Comparison of ENCODE assay signal across 23 cellular contexts in genomic region chr17:45808845-45809244, GRCh38. TPM values are rescaled to one million over a fixed set of nuclear protein-coding genes. Genes with fewer than 3 reads are reported as not detected.
DNase-seq lines count a peak whose midpoint lies in the region; ATAC-seq, FAIRE-seq and TF ChIP-seq lines count a peak whose summit lies in the region.
"Had no signal": no experiment of that assay in that cellular context is flagged by ENCODE, and none has a peak within 500 bp of the region (broad histone marks: within the 10 kb centered on the region; RNA-seq: fewer than 3 reads in every experiment).

No MANE protein-coding gene starts in this region.

- H2BK5ac ChIP-seq in neuronal stem cell (ENCODE audit: low read length), result peak overlapping the region; percentile 7

- WGBS in K562 (ENCODE audit: insufficient coverage, low coverage, missing lambda C conversion rate), result 7% methylated on average over 1 of the region's 1 CpG
- WGBS in neuronal stem cell (ENCODE audit: extremely low coverage in 2 of 2, insufficient read length in 2 of 2, insufficient replicate concordance in 1 of 2), 2 donors, result no CpG with 5 or more reads among the region's 1 CpG

- H3K9ac ChIP-seq in K562 (ENCODE audit: insufficient read depth in 1 of 2, low read depth in 2 of 2, low read length in 2 of 2) (no peak overlapping the region), neuronal stem cell (ENCODE audit: low read depth, low read length, poor library complexity) (no peak overlapping the region)

- CTCF ChIA-PET in activated naive CD4-positive, alpha-beta T cell treated with anti-CD3 and anti-CD28 coated beads for 36 hours (lab: Charles Lee), result no interaction called here
- CTCF ChIA-PET in K562 (lab: Yijun Ruan, JAX; ENCODE audit: low intra/inter-chr PET ratio), result interaction anchor here (0.6 kb wide), 1 partner anchor 381 kb away, joined by 4 read pairs; no protein-coding TSS in a partner anchor

- no peaks in the 10 kb centered on the region for H3K4me1 ChIP-seq in K562 (replicated peaks in 1 of 2; ENCODE audit: control insufficient read depth in 2 of 2, insufficient read depth in 2 of 2, low read length in 2 of 2)
- H3K4me1 ChIP-seq in neuronal stem cell (ENCODE audit: control insufficient read depth in 2 of 2, insufficient read depth in 1 of 2, low read depth in 1 of 2, low read length in 2 of 2), result peaks cover 0 to 10% of the 10 kb centered on the region in 2 donors
- H3K4me1 ChIP-seq: HAP-1 had no signal

- in situ Hi-C loops in K562 (cut with MboI), result no loop called here

- H3K9me1 ChIP-seq in K562 (ENCODE audit: control insufficient read depth, insufficient read depth, low read length), result no peaks in the 10 kb centered on the region

- no peak for FAIRE-seq in K562 (lab: Jason Lieb, UNC)
- FAIRE-seq: A204.1, GM12892, GM19239, H1 had no signal

- peak overlapping the region; percentile 20 for H3K27ac Mint-ChIP-seq in activated naive CD4-positive, alpha-beta T cell treated with anti-CD3 and anti-CD28 coated beads, Interleukin-2, amount 50 U/mL, for 24 hours
- H3K27ac Mint-ChIP-seq in activated naive CD4-positive, alpha-beta T cell treated with anti-CD3 and anti-CD28 coated beads for 36 hours, result no peak overlapping the region
- H3K27ac Mint-ChIP-seq: CD4-positive, alpha-beta T cell had no signal

- H2BK120ac ChIP-seq in neuronal stem cell (ENCODE audit: low read depth, low read length), result no peak overlapping the region

- no peak for TF ChIP-seq EP300 in K562 (IDR thresholded peaks at IDR 0.05; ENCODE audit: low read length)

- H2BK15ac ChIP-seq in neuronal stem cell (ENCODE audit: low read length), result no peak overlapping the region

- H2AFZ ChIP-seq in K562 (ENCODE audit: low read depth, low read length), result no peak overlapping the region
- no peak overlapping the region for H2AFZ ChIP-seq in neuronal stem cell (ENCODE audit: low read length)

- intact Hi-C loops in activated naive CD4-positive, alpha-beta T cell treated with anti-CD3 and anti-CD28 coated beads for 36 hours (cut with micrococcal nuclease), result no loop called here
- intact Hi-C loops in K562 (cut with micrococcal nuclease), result no loop called here

- no peaks in the 10 kb centered on the region for H3K36me3 Mint-ChIP-seq in activated naive CD4-positive, alpha-beta T cell treated with anti-CD3 and anti-CD28 coated beads, Interleukin-2, amount 50 U/mL, for 24 hours
- H3K36me3 Mint-ChIP-seq in activated naive CD4-positive, alpha-beta T cell treated with anti-CD3 and anti-CD28 coated beads for 36 hours (ENCODE audit: low read depth), result no peaks in the 10 kb centered on the region

- H3K27me3 ChIP-seq in K562 (ENCODE audit: control insufficient read depth in 2 of 2, insufficient read depth in 2 of 2, low read length in 2 of 2), result peaks cover 12 to 73% of the 10 kb centered on the region in 2 experiments; a peak in 3 of 5 replicates
- H3K27me3 ChIP-seq in neuronal stem cell (ENCODE audit: control insufficient read depth in 3 of 3, insufficient read depth in 3 of 3, low read depth in 1 of 3, low read length in 3 of 3), result peaks cover 0 to 22% (median 0%) of the 10 kb centered on the region in 3 experiments

- no peak overlapping the region for H3K23ac ChIP-seq in neuronal stem cell (ENCODE audit: low read depth, low read length, poor library complexity)

- H3K27ac ChIP-seq in K562 (ENCODE audit: extremely low read depth, low read depth, low read length), result no peak overlapping the region
- no peak overlapping the region for H3K27ac ChIP-seq in neuronal stem cell (replicated peaks; ENCODE audit: low read length)
- H3K27ac ChIP-seq: C4-2B, HL-60 had no signal

- no peaks in the 10 kb centered on the region for H3K79me1 ChIP-seq in neuronal stem cell (ENCODE audit: low read depth, low read length)

- H3K4ac ChIP-seq in neuronal stem cell (ENCODE audit: low read length), result no peak overlapping the region

- DNase-seq in activated naive CD4-positive, alpha-beta T cell treated with anti-CD3 and anti-CD28 coated beads for 36 hours, result no peak
- DNase-seq in K562 (ENCODE audit: extremely low read depth in 1 of 4, low spot score in 3 of 4) (no peak), neuronal stem cell (ENCODE audit: low spot score) (no peak)
- no peak for DNase-seq in stimulated activated CD4-positive, alpha-beta T cell treated with anti-CD3 and anti-CD28 coated beads, Interleukin-4, amount 100 ng/mL, for 24 hours
- DNase-seq in stimulated activated CD4-positive, alpha-beta T cell treated with anti-CD3 and anti-CD28 coated beads, Interleukin-4, amount 100 ng/mL, for 4 hours, result no peak
- DNase-seq: AML-193; CD4-positive, alpha-beta T cell; DMS153; DMS79; GDM1; IMR-90; KBM-7 had no signal

- no peak for ATAC-seq in K562

- peaks cover 3% of the 10 kb centered on the region for H3K27me3 Mint-ChIP-seq in activated naive CD4-positive, alpha-beta T cell treated with anti-CD3 and anti-CD28 coated beads, Interleukin-2, amount 50 U/mL, for 24 hours
- no peaks in the 10 kb centered on the region for H3K27me3 Mint-ChIP-seq in activated naive CD4-positive, alpha-beta T cell treated with anti-CD3 and anti-CD28 coated beads for 36 hours (ENCODE audit: low read depth)

- H3K4me3 ChIP-seq in K562, result no peak overlapping the region
- H3K4me3 ChIP-seq in neuronal stem cell (ENCODE audit: low read length in 2 of 2), result no peak overlapping the region
- H3K4me3 ChIP-seq: HAP-1 had no signal

- peaks cover 3% of the 10 kb centered on the region for H4K20me1 ChIP-seq in K562 (replicated peaks; ENCODE audit: control insufficient read depth, insufficient read depth, low read length)

- no peak overlapping the region for H3K4me3 Mint-ChIP-seq in activated naive CD4-positive, alpha-beta T cell treated with anti-CD3 and anti-CD28 coated beads, Interleukin-2, amount 50 U/mL, for 24 hours
- no peak overlapping the region for H3K4me3 Mint-ChIP-seq in activated naive CD4-positive, alpha-beta T cell treated with anti-CD3 and anti-CD28 coated beads for 36 hours
- H3K4me3 Mint-ChIP-seq: CD4-positive, alpha-beta T cell had no signal

- no peak overlapping the region for H3K18ac ChIP-seq in neuronal stem cell (ENCODE audit: low read length)

- TF ChIP-seq POLR2A in K562 (conservative IDR thresholded peaks at IDR 0.05), result no peak

- H3K9me3 Mint-ChIP-seq in activated naive CD4-positive, alpha-beta T cell treated with anti-CD3 and anti-CD28 coated beads, Interleukin-2, amount 50 U/mL, for 24 hours, result no peaks in the 10 kb centered on the region
- H3K9me3 Mint-ChIP-seq in activated naive CD4-positive, alpha-beta T cell treated with anti-CD3 and anti-CD28 coated beads for 36 hours, result no peaks in the 10 kb centered on the region
- H3K9me3 Mint-ChIP-seq: CD4-positive, alpha-beta T cell had no signal

- H3K36me3 ChIP-seq in K562 (ENCODE audit: control insufficient read depth, insufficient read depth, low read length), result no peaks in the 10 kb centered on the region
- H3K36me3 ChIP-seq in neuronal stem cell (replicated peaks in 1 of 2; ENCODE audit: control insufficient read depth in 2 of 2, insufficient read depth in 2 of 2, low read length in 2 of 2), result no peaks in the 10 kb centered on the region
- H3K36me3 ChIP-seq: HAP-1 had no signal

- H2AK5ac ChIP-seq in neuronal stem cell (ENCODE audit: low read depth, low read length), result no peak overlapping the region

- H3K9me3 ChIP-seq in K562 (replicated peaks; ENCODE audit: control insufficient read depth, insufficient read depth, low read depth, low read length) (no peaks in the 10 kb centered on the region), neuronal stem cell (replicated peaks in 1 of 2; ENCODE audit: control insufficient read depth in 2 of 2, insufficient read depth in 1 of 2, low read depth in 1 of 2, low read length in 2 of 2) (no peaks in the 10 kb centered on the region)
- H3K9me3 ChIP-seq: HAP-1 had no signal

- BruUV-seq in K562 (replicated peaks; lab: Mats Ljungman, UMichigan), result no TSS peak

- TF ChIP-seq CTCF in K562 (IDR thresholded peaks at IDR 0.05 in 2 of 3, conservative IDR thresholded peaks at IDR 0.05 in 1 of 3; ENCODE audit: insufficient read depth in 2 of 3, low read depth in 1 of 3, low read length in 3 of 3), result no peak

- POLR2A ChIA-PET in K562 (lab: Yijun Ruan, JAX), result interaction anchor here (1.5 kb wide), 1 partner anchor 8 kb away, joined by 4 read pairs; no protein-coding TSS in a partner anchor

- no peak overlapping the region for H2BK12ac ChIP-seq in neuronal stem cell (ENCODE audit: low read length)

- H3K79me2 ChIP-seq in K562 (ENCODE audit: control insufficient read depth, insufficient read depth, low read length), result no peaks in the 10 kb centered on the region

- TF ChIP-seq RAD21 in K562 (CRISPR knock-in tag; conservative IDR thresholded peaks at IDR 0.05 in 1 of 2, IDR thresholded peaks at IDR 0.05 in 1 of 2), result no peak

- H3K14ac ChIP-seq in neuronal stem cell (ENCODE audit: low read length), result no peak overlapping the region

- H3K4me2 ChIP-seq in K562 (ENCODE audit: insufficient read depth, low read length) (no peak overlapping the region), neuronal stem cell (ENCODE audit: insufficient read depth, low read length, poor library complexity, severe bottlenecking) (no peak overlapping the region)

- no peak overlapping the region for H4K8ac ChIP-seq in neuronal stem cell (ENCODE audit: low read depth, low read length)

- H4K91ac ChIP-seq in neuronal stem cell (ENCODE audit: low read depth, low read length, poor library complexity), result no peak overlapping the region

- no peaks in the 10 kb centered on the region for H3K4me1 Mint-ChIP-seq in activated naive CD4-positive, alpha-beta T cell treated with anti-CD3 and anti-CD28 coated beads, Interleukin-2, amount 50 U/mL, for 24 hours
- H3K4me1 Mint-ChIP-seq in activated naive CD4-positive, alpha-beta T cell treated with anti-CD3 and anti-CD28 coated beads for 36 hours (ENCODE audit: low read depth), result no peaks in the 10 kb centered on the region

RNA-seq across cellular contexts. Expression of gene CRHR1, which starts 24.7 kb away (rescaled TPM):
- total RNA-seq in activated naive CD4-positive, alpha-beta T cell treated with anti-CD3 and anti-CD28 coated beads for 36 hours, result not detected
- not detected in 2 replicates for total RNA-seq in K562 (2011; cell fraction: chromatin; rRNA removed; ENCODE audit: low replicate concordance)
- not detected in 2 replicates for total RNA-seq in K562 (2011; cell fraction: nucleolus; rRNA removed)
- total RNA-seq in K562 (2011; cell fraction: nucleoplasm; rRNA removed), result not detected in 2 replicates
- total RNA-seq in K562 (2014; rRNA removed) (not detected in 2 replicates), K562 (2014; rRNA removed; fragmentation: Illumina TruSeq; extraction: Trizol) (not detected in 2 replicates), K562 (2015; rRNA removed; fragmentation: Illumina TruSeq; extraction: Trizol) (not detected in 2 replicates), K562 (2021) (not detected in 2 replicates)
- polyA plus RNA-seq in K562 (2011; rRNA removed) (not detected in 2 replicates), K562 (2014; fragmentation: Illumina TruSeq; extraction: Trizol) (not detected in 2 replicates), K562 (2014; fragmentation: Nextera tagmentation; extraction: Ambion mirVana) (not detected), K562 (2014; rRNA removed) (0.05 TPM in 1 of 2 replicates, not detected in the other)
- polyA plus RNA-seq in K562 (2011; cell fraction: cytosol; rRNA removed), result not detected in 2 replicates
- polyA plus RNA-seq in K562 (2011; cell fraction: nucleus; rRNA removed), result not detected in 2 replicates
- polyA plus RNA-seq in K562 (2012), result not detected in 2 replicates
- polyA minus RNA-seq in K562 (2011; rRNA and poly(A)+ RNA removed), result not detected in 2 replicates
- polyA minus RNA-seq in K562 (2011; cell fraction: cytosol; rRNA and poly(A)+ RNA removed), result not detected in 2 replicates
- not detected in 2 replicates for polyA minus RNA-seq in K562 (2011; cell fraction: nucleus; rRNA and poly(A)+ RNA removed)
- polyA plus RNA-seq in neuronal stem cell (2013, experiment 1 of 2), result 2.5 TPM
- polyA plus RNA-seq in neuronal stem cell (2013, experiment 2 of 2), result 2.4 TPM
- total RNA-seq: CD4-positive, alpha-beta T cell; HT1080; IMR-90 had no signal
- polyA plus RNA-seq: BJ, IMR-90 had no signal

RNA-seq across cellular contexts. Expression of gene SPPL2C, which starts 35.8 kb away (rescaled TPM):
- not detected for total RNA-seq in activated naive CD4-positive, alpha-beta T cell treated with anti-CD3 and anti-CD28 coated beads for 36 hours
- not detected in 2 replicates for total RNA-seq in K562 (2011; cell fraction: chromatin; rRNA removed; ENCODE audit: low replicate concordance)
- total RNA-seq in K562 (2011; cell fraction: nucleolus; rRNA removed), result not detected in 2 replicates
- total RNA-seq in K562 (2011; cell fraction: nucleoplasm; rRNA removed), result not detected in 2 replicates
- total RNA-seq in K562 (2014; rRNA removed), result not detected in 2 replicates
- total RNA-seq in K562 (2014; rRNA removed; fragmentation: Illumina TruSeq; extraction: Trizol), result not detected in 2 replicates
- not detected in 2 replicates for total RNA-seq in K562 (2015; rRNA removed; fragmentation: Illumina TruSeq; extraction: Trizol)
- not detected in 2 replicates for total RNA-seq in K562 (2021)
- polyA plus RNA-seq in K562 (2011; rRNA removed), result not detected in 2 replicates
- not detected in 2 replicates for polyA plus RNA-seq in K562 (2011; cell fraction: cytosol; rRNA removed)
- polyA plus RNA-seq in K562 (2011; cell fraction: nucleus; rRNA removed), result not detected in 2 replicates
- polyA plus RNA-seq in K562 (2012), result not detected in 2 replicates
- polyA plus RNA-seq in K562 (2014; fragmentation: Illumina TruSeq; extraction: Trizol), result not detected in 2 replicates
- not detected for polyA plus RNA-seq in K562 (2014; fragmentation: Nextera tagmentation; extraction: Ambion mirVana)
- polyA plus RNA-seq in K562 (2014; rRNA removed), result not detected in 2 replicates
- polyA minus RNA-seq in K562 (2011; rRNA and poly(A)+ RNA removed), result not detected in 2 replicates
- not detected in 2 replicates for polyA minus RNA-seq in K562 (2011; cell fraction: cytosol; rRNA and poly(A)+ RNA removed)
- not detected in 2 replicates for polyA minus RNA-seq in K562 (2011; cell fraction: nucleus; rRNA and poly(A)+ RNA removed)
- polyA plus RNA-seq in neuronal stem cell (2013, experiment 1 of 2), result not detected
- not detected for polyA plus RNA-seq in neuronal stem cell (2013, experiment 2 of 2)
- total RNA-seq: CD4-positive, alpha-beta T cell; Daoy; H1; HT1080; IMR-90 had no signal
- polyA plus RNA-seq: BJ, H1, IMR-90 had no signal
